ENCODE assay signal across 8 cellular contexts in genomic region chr1:156129687-156130577, GRCh38. TPM values are rescaled to one million over a fixed set of nuclear protein-coding genes. Genes with fewer than 3 reads are reported as not detected.
A peak's percentile ranks its signal among the peaks of the same experiment; 100 is the strongest.
DNase-seq lines count a peak whose midpoint lies in the region; ATAC-seq and TF ChIP-seq lines count a peak whose summit lies in the region.

No MANE protein-coding gene starts in this region.

- ATAC-seq in GM18867 (IDR thresholded peaks at IDR 0.05; ENCODE audit: unreplicated experiment) = peak; percentile 30
- ATAC-seq in GM18511 (IDR thresholded peaks at IDR 0.05; ENCODE audit: unreplicated experiment) = no peak

- H3K27ac ChIP-seq in layer of hippocampus (ENCODE audit: low read depth, low read length) = peak overlapping the region; percentile 85

- H3K4me3 Mint-ChIP-seq in chondrocyte (ENCODE audit: unreplicated experiment) = peak overlapping the region; percentile 53

- peak; percentile 97 for TF ChIP-seq CTCF in chondrocyte (IDR thresholded peaks at IDR 0.05)

- no peaks in the 10 kb centered on the region for H3K9me3 Mint-ChIP-seq in chondrocyte (ENCODE audit: low read depth)

- H3K27ac Mint-ChIP-seq in chondrocyte (ENCODE audit: unreplicated experiment) = peak overlapping the region; percentile 99

- DNase-seq in A172 (ENCODE audit: low spot score) = peak; percentile 100
- DNase-seq in NCI-H2171 treated with DMSO at 0.1 percent for 48 hours (lab: John Stamatoyannopoulos, UW) = peak; percentile 78
- peak; percentile 87 for DNase-seq in activated CD4-positive, CD25-positive, alpha-beta regulatory T cell treated with anti-CD3 and anti-CD28 coated beads, Interleukin-2, amount 50 U/mL, for 72 hours
- DNase-seq in chondrocyte (ENCODE audit: low spot score) = peak; percentile 96
- peak; percentile 44 to 82 for DNase-seq in stimulated activated CD4-positive, alpha-beta T cell treated with anti-CD3 and anti-CD28 coated beads, Interleukin-1b, Interleukin-23, amount 100 ng/mL, for 1 hour (ENCODE audit: low read depth in 2 of 2)

- H3K27me3 Mint-ChIP-seq in chondrocyte (ENCODE audit: low read depth) = no peaks in the 10 kb centered on the region

- H3K27me3 ChIP-seq in layer of hippocampus (ENCODE audit: control insufficient read depth, insufficient read depth, low read length) = no peaks in the 10 kb centered on the region

- H3K36me3 Mint-ChIP-seq in chondrocyte (ENCODE audit: low read depth) = peaks cover 22% of the 10 kb centered on the region

- H3K4me1 Mint-ChIP-seq in chondrocyte (ENCODE audit: low read depth) = peaks cover 59% of the 10 kb centered on the region

RNA-seq across cellular contexts. Expression of gene LMNA, which starts 15.4 kb away (rescaled TPM):
- 1,695 and 2,065 TPM in 2 replicates for total RNA-seq in A172 (2014; rRNA removed; shearing (Covaris generic))
- total RNA-seq in chondrocyte = 641 to 675 TPM (median 641 TPM) in 3 replicates

RNA-seq across cellular contexts. Expression of gene SEMA4A, which starts 23.5 kb away (rescaled TPM):
- 0.31 TPM in 1 of 2 replicates, not detected in the other for total RNA-seq in A172 (2014; rRNA removed; shearing (Covaris generic))
- 1.6 to 2.5 TPM (median 2.0 TPM) in 3 replicates for total RNA-seq in chondrocyte

RNA-seq across cellular contexts. Expression of gene MEX3A, which starts 47.7 kb away (rescaled TPM):
- 11.2 and 12.5 TPM in 2 replicates for total RNA-seq in A172 (2014; rRNA removed; shearing (Covaris generic))
- 11.7 to 12.7 TPM (median 12.0 TPM) in 3 replicates for total RNA-seq in chondrocyte
